In genomic region chr9:35566417-35566816, GRCh38 we compare ENCODE assay signal across 1 cellular context.
TF ChIP-seq lines count a peak whose summit lies in the region.

No MANE protein-coding gene starts in this region.

TF ChIP-seq in GM23338, 12 proteins besides CTCF, POLR2A, EP300 and RAD21 (continued from another document):
- TF ChIP-seq ZNF462 (CRISPR knock-in tag; IDR thresholded peaks at IDR 0.05) = no peak
- no peak for TF ChIP-seq ETS1 (IDR thresholded peaks at IDR 0.05)
- no peak for TF ChIP-seq CREB1 (CRISPR knock-in tag; IDR thresholded peaks at IDR 0.05; ENCODE audit: low read depth)
- TF ChIP-seq REST (IDR thresholded peaks at IDR 0.05; ENCODE audit: unreplicated experiment) = no peak
- TF ChIP-seq ZNF331 (CRISPR knock-in tag; IDR thresholded peaks at IDR 0.05; ENCODE audit: low read depth) = no peak
- no peak for TF ChIP-seq EZH2phosphoT487 (IDR thresholded peaks at IDR 0.05; ENCODE audit: unreplicated experiment)
- no peak for TF ChIP-seq ZNF114 (CRISPR knock-in tag; IDR thresholded peaks at IDR 0.05)
- TF ChIP-seq POLR2AphosphoS5 (IDR thresholded peaks at IDR 0.05; ENCODE audit: low read depth) = no peak
- no peak for TF ChIP-seq EZH2 (IDR thresholded peaks at IDR 0.05; ENCODE audit: low read depth, unreplicated experiment)
- TF ChIP-seq NANOG (IDR thresholded peaks at IDR 0.05; ENCODE audit: borderline replicate concordance) = no peak
